ENCODE assay signal across 1 cellular context in genomic region chr4:106264331-106264728, GRCh38.
A peak's percentile ranks its signal among the peaks of the same experiment; 100 is the strongest.
TF ChIP-seq lines count a peak whose summit lies in the region.

No MANE protein-coding gene starts in this region.

TF ChIP-seq in HepG2, 621 proteins besides CTCF, POLR2A, EP300 and RAD21 (continued from another document):
- TF ChIP-seq, protein P1, sequence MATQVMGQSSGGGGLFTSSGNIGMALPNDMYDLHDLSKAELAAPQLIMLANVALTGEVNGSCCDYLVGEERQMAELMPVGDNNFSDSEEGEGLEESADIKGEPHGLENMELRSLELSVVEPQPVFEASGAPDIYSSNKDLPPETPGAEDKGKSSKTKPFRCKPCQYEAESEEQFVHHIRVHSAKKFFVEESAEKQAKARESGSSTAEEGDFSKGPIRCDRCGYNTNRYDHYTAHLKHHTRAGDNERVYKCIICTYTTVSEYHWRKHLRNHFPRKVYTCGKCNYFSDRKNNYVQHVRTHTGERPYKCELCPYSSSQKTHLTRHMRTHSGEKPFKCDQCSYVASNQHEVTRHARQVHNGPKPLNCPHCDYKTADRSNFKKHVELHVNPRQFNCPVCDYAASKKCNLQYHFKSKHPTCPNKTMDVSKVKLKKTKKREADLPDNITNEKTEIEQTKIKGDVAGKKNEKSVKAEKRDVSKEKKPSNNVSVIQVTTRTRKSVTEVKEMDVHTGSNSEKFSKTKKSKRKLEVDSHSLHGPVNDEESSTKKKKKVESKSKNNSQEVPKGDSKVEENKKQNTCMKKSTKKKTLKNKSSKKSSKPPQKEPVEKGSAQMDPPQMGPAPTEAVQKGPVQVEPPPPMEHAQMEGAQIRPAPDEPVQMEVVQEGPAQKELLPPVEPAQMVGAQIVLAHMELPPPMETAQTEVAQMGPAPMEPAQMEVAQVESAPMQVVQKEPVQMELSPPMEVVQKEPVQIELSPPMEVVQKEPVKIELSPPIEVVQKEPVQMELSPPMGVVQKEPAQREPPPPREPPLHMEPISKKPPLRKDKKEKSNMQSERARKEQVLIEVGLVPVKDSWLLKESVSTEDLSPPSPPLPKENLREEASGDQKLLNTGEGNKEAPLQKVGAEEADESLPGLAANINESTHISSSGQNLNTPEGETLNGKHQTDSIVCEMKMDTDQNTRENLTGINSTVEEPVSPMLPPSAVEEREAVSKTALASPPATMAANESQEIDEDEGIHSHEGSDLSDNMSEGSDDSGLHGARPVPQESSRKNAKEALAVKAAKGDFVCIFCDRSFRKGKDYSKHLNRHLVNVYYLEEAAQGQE (IDR thresholded peaks at IDR 0.05; ENCODE audit: borderline replicate concordance in 1 of 2, low read depth in 1 of 2, low read length in 2 of 2) = peak in 1 of 2 experiments; percentile 41; a peak in 1 of 4 replicates
- TF ChIP-seq, protein P2, sequence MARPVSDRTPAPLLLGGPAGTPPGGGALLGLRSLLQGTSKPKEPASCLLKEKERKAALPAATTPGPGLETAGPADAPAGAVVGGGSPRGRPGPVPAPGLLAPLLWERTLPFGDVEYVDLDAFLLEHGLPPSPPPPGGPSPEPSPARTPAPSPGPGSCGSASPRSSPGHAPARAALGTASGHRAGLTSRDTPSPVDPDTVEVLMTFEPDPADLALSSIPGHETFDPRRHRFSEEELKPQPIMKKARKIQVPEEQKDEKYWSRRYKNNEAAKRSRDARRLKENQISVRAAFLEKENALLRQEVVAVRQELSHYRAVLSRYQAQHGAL (CRISPR knock-in tag; IDR thresholded peaks at IDR 0.05; ENCODE audit: not compliant biosample characterization) = no peak
- TF ChIP-seq NFIC (IDR thresholded peaks at IDR 0.05; ENCODE audit: low read length) (peak; percentile 91), SETDB1 (CRISPR knock-in tag; IDR thresholded peaks at IDR 0.05; ENCODE audit: borderline replicate concordance) (no peak), GATA4 (IDR thresholded peaks at IDR 0.05; ENCODE audit: borderline replicate concordance, low read depth) (peak; percentile 77; the same call in 1 of the 2 replicates), HDAC2 (CRISPR knock-in tag; IDR thresholded peaks at IDR 0.05) (peak; percentile 71; the same call in 1 of the 2 replicates), MED13 (CRISPR knock-in tag; IDR thresholded peaks at IDR 0.05) (peak; percentile 62; the same call in 1 of the 2 replicates), SIX1 (CRISPR knock-in tag; IDR thresholded peaks at IDR 0.05; ENCODE audit: borderline replicate concordance) (peak; percentile 37; the same call in 1 of the 2 replicates), KAT8 (CRISPR knock-in tag; IDR thresholded peaks at IDR 0.05) (0 out of 2 replicates have a peak, but pooled peaks have one; percentile 39), GATAD2A (CRISPR knock-in tag; IDR thresholded peaks at IDR 0.05) (peak; percentile 90), JUND (CRISPR knock-in tag; IDR thresholded peaks at IDR 0.05) (0 out of 2 replicates have a peak, but pooled peaks have one; percentile 18), KDM6A (CRISPR knock-in tag; IDR thresholded peaks at IDR 0.05; ENCODE audit: low read depth) (0 out of 2 replicates have a peak, but pooled peaks have one; percentile 12), NFKBIZ (CRISPR knock-in tag; IDR thresholded peaks at IDR 0.05) (0 out of 2 replicates have a peak, but pooled peaks have one; percentile 46), SOX6 (IDR thresholded peaks at IDR 0.05) (no peak), SOX6 (CRISPR knock-in tag; IDR thresholded peaks at IDR 0.05) (peak; percentile 68; the same call in 1 of the 2 replicates), ZNF570 (CRISPR knock-in tag; IDR thresholded peaks at IDR 0.05; ENCODE audit: borderline replicate concordance) (no peak), MIER2 (CRISPR knock-in tag; IDR thresholded peaks at IDR 0.05) (no peak), FOSL2 (CRISPR knock-in tag; IDR thresholded peaks at IDR 0.05) (peak; percentile 90), RFXANK (CRISPR knock-in tag; IDR thresholded peaks at IDR 0.05) (no peak), KLF11 (CRISPR knock-in tag; IDR thresholded peaks at IDR 0.05) (0 out of 2 replicates have a peak, but pooled peaks have one; percentile 33), TCF7 (IDR thresholded peaks at IDR 0.05; ENCODE audit: low read depth) (peak; percentile 75), SMARCC2 (IDR thresholded peaks at IDR 0.05) (no peak), CEBPG (CRISPR knock-in tag; IDR thresholded peaks at IDR 0.05) (peak; percentile 29; the same call in 1 of the 2 replicates), KLF16 (CRISPR knock-in tag; IDR thresholded peaks at IDR 0.05) (peak in 1 of 2 experiments; percentile 56; a peak in 1 of 4 replicates), POLR2G (IDR thresholded peaks at IDR 0.05; ENCODE audit: low read depth, low read length) (peak; percentile 72), RELA (CRISPR knock-in tag; IDR thresholded peaks at IDR 0.05) (no peak), POGZ (CRISPR knock-in tag; IDR thresholded peaks at IDR 0.05) (0 out of 2 replicates have a peak, but pooled peaks have one; percentile 26), CEBPB (IDR thresholded peaks at IDR 0.05; ENCODE audit: borderline replicate concordance, low read depth, low read length) (no peak), NRL (CRISPR knock-in tag; IDR thresholded peaks at IDR 0.05; ENCODE audit: borderline replicate concordance) (no peak), FOXA1 (IDR thresholded peaks at IDR 0.05) (no peak), FOXA1 (CRISPR knock-in tag; IDR thresholded peaks at IDR 0.05) (no peak), HNF4A (CRISPR knock-in tag; IDR thresholded peaks at IDR 0.05) (peak; percentile 84), HOMEZ (CRISPR knock-in tag; IDR thresholded peaks at IDR 0.05; ENCODE audit: low read depth) (peak; percentile 59; the same call in 1 of the 2 replicates), SATB2 (CRISPR knock-in tag; IDR thresholded peaks at IDR 0.05) (no peak), HNF1A (IDR thresholded peaks at IDR 0.05; ENCODE audit: low read depth) (peak; percentile 82), HNF1A (CRISPR knock-in tag; IDR thresholded peaks at IDR 0.05; ENCODE audit: borderline replicate concordance) (peak; percentile 86; the same call in 1 of the 2 replicates), ERF (CRISPR knock-in tag; IDR thresholded peaks at IDR 0.05) (0 out of 2 replicates have a peak, but pooled peaks have one; percentile 36)
- TF ChIP-seq, protein P3, sequence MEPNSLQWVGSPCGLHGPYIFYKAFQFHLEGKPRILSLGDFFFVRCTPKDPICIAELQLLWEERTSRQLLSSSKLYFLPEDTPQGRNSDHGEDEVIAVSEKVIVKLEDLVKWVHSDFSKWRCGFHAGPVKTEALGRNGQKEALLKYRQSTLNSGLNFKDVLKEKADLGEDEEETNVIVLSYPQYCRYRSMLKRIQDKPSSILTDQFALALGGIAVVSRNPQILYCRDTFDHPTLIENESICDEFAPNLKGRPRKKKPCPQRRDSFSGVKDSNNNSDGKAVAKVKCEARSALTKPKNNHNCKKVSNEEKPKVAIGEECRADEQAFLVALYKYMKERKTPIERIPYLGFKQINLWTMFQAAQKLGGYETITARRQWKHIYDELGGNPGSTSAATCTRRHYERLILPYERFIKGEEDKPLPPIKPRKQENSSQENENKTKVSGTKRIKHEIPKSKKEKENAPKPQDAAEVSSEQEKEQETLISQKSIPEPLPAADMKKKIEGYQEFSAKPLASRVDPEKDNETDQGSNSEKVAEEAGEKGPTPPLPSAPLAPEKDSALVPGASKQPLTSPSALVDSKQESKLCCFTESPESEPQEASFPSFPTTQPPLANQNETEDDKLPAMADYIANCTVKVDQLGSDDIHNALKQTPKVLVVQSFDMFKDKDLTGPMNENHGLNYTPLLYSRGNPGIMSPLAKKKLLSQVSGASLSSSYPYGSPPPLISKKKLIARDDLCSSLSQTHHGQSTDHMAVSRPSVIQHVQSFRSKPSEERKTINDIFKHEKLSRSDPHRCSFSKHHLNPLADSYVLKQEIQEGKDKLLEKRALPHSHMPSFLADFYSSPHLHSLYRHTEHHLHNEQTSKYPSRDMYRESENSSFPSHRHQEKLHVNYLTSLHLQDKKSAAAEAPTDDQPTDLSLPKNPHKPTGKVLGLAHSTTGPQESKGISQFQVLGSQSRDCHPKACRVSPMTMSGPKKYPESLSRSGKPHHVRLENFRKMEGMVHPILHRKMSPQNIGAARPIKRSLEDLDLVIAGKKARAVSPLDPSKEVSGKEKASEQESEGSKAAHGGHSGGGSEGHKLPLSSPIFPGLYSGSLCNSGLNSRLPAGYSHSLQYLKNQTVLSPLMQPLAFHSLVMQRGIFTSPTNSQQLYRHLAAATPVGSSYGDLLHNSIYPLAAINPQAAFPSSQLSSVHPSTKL (CRISPR knock-in tag; IDR thresholded peaks at IDR 0.05) = peak; percentile 91
- TF ChIP-seq, protein P4, sequence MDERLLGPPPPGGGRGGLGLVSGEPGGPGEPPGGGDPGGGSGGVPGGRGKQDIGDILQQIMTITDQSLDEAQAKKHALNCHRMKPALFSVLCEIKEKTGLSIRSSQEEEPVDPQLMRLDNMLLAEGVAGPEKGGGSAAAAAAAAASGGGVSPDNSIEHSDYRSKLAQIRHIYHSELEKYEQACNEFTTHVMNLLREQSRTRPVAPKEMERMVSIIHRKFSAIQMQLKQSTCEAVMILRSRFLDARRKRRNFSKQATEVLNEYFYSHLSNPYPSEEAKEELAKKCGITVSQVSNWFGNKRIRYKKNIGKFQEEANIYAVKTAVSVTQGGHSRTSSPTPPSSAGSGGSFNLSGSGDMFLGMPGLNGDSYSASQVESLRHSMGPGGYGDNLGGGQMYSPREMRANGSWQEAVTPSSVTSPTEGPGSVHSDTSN (CRISPR knock-in tag; IDR thresholded peaks at IDR 0.05) = no peak
- TF ChIP-seq, protein P5, sequence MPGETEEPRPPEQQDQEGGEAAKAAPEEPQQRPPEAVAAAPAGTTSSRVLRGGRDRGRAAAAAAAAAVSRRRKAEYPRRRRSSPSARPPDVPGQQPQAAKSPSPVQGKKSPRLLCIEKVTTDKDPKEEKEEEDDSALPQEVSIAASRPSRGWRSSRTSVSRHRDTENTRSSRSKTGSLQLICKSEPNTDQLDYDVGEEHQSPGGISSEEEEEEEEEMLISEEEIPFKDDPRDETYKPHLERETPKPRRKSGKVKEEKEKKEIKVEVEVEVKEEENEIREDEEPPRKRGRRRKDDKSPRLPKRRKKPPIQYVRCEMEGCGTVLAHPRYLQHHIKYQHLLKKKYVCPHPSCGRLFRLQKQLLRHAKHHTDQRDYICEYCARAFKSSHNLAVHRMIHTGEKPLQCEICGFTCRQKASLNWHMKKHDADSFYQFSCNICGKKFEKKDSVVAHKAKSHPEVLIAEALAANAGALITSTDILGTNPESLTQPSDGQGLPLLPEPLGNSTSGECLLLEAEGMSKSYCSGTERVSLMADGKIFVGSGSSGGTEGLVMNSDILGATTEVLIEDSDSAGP (CRISPR knock-in tag; IDR thresholded peaks at IDR 0.05; ENCODE audit: borderline replicate concordance) = peak; percentile 80; the same call in 1 of the 2 replicates
- TF ChIP-seq, protein P6, sequence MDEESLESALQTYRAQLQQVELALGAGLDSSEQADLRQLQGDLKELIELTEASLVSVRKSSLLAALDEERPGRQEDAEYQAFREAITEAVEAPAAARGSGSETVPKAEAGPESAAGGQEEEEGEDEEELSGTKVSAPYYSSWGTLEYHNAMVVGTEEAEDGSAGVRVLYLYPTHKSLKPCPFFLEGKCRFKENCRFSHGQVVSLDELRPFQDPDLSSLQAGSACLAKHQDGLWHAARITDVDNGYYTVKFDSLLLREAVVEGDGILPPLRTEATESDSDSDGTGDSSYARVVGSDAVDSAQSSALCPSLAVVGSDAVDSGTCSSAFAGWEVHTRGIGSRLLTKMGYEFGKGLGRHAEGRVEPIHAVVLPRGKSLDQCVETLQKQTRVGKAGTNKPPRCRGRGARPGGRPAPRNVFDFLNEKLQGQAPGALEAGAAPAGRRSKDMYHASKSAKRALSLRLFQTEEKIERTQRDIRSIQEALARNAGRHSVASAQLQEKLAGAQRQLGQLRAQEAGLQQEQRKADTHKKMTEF (CRISPR knock-in tag; IDR thresholded peaks at IDR 0.05) = 0 out of 2 replicates have a peak, but pooled peaks have one; percentile 56
- TF ChIP-seq, protein P7, sequence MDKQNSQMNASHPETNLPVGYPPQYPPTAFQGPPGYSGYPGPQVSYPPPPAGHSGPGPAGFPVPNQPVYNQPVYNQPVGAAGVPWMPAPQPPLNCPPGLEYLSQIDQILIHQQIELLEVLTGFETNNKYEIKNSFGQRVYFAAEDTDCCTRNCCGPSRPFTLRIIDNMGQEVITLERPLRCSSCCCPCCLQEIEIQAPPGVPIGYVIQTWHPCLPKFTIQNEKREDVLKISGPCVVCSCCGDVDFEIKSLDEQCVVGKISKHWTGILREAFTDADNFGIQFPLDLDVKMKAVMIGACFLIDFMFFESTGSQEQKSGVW (CRISPR knock-in tag; IDR thresholded peaks at IDR 0.05; ENCODE audit: borderline replicate concordance) = no peak
